In genomic region chr2:59935005-59935404, GRCh38 we compare ENCODE assay signal across 19 cellular contexts.
"Had no signal": no experiment of that assay in that cellular context is flagged by ENCODE, and none has a peak within 500 bp of the region (broad histone marks: within the 10 kb centered on the region; RNA-seq: fewer than 3 reads in every experiment).

No MANE protein-coding gene starts in this region.

- H3K36me3 ChIP-seq: gastrocnemius medialis, heart left ventricle, neutrophil, thoracic aorta, upper lobe of right lung had no signal

- DNase-seq: activated CD4-positive, alpha-beta T cell treated with anti-CD3 and anti-CD28 coated beads, Interleukin-2, amount 10 ng/mL, durations not matched to agents 7 days and 5 days; activated CD4-positive, CD25-positive, alpha-beta regulatory T cell; activated naive CD8-positive, alpha-beta T cell treated with anti-CD3 and anti-CD28 coated beads for 36 hours; gastrocnemius medialis; heart left ventricle; mammary epithelial cell; mucosa of descending colon; naive thymus-derived CD8-positive, alpha-beta T cell; stimulated activated CD4-positive, alpha-beta T cell treated with anti-CD3 and anti-CD28 coated beads, Interleukin-12 subunit alpha, Interleukin-12 subunit beta, amount 100 ng/mL, for 4 hours; stimulated activated CD4-positive, alpha-beta T cell treated with anti-CD3 and anti-CD28 coated beads, Interleukin-2, amount 100 ng/mL, for 24 hours; upper lobe of right lung had no signal

- H3K4me3 Mint-ChIP-seq: activated CD4-positive, alpha-beta T cell treated with anti-CD3 and anti-CD28 coated beads, Interleukin-2, amount 10 ng/mL, durations not matched to agents 7 days and 5 days; activated naive CD8-positive, alpha-beta T cell treated with anti-CD3 and anti-CD28 coated beads for 36 hours; activated T-helper 1 cell treated with anti-CD3 and anti-CD28 coated beads, Interleukin-12 subunit alpha, Interleukin-12 subunit beta, Interleukin-2, Interleukin-4 antibody, amounts not matched to agents 30 ng/mL and 10 ng/mL and 1 ng/mL, durations not matched to agents 14 hours and 24 hours and 36 hours; brain; central memory CD8-positive, alpha-beta T cell; naive thymus-derived CD8-positive, alpha-beta T cell had no signal

- H3K36me3 Mint-ChIP-seq: brain had no signal

- H3K27ac Mint-ChIP-seq: activated CD4-positive, alpha-beta T cell treated with anti-CD3 and anti-CD28 coated beads, Interleukin-2, amount 10 ng/mL, durations not matched to agents 7 days and 5 days; activated naive CD8-positive, alpha-beta T cell treated with anti-CD3 and anti-CD28 coated beads for 36 hours; activated T-helper 1 cell treated with anti-CD3 and anti-CD28 coated beads, Interleukin-12 subunit alpha, Interleukin-12 subunit beta, Interleukin-2, Interleukin-4 antibody, amounts not matched to agents 30 ng/mL and 10 ng/mL and 1 ng/mL, durations not matched to agents 14 hours and 24 hours and 36 hours; brain; naive thymus-derived CD8-positive, alpha-beta T cell had no signal

- H3K9me3 Mint-ChIP-seq: activated CD4-positive, alpha-beta T cell treated with anti-CD3 and anti-CD28 coated beads, Interleukin-2, amount 10 ng/mL, durations not matched to agents 7 days and 5 days; activated T-helper 1 cell treated with anti-CD3 and anti-CD28 coated beads, Interleukin-12 subunit alpha, Interleukin-12 subunit beta, Interleukin-2, Interleukin-4 antibody, amounts not matched to agents 30 ng/mL and 10 ng/mL and 1 ng/mL, durations not matched to agents 14 hours and 24 hours and 36 hours; central memory CD8-positive, alpha-beta T cell had no signal

- H3K27me3 ChIP-seq: gastrocnemius medialis, heart left ventricle, neutrophil, upper lobe of right lung had no signal

- H3K4me3 ChIP-seq: coronary artery, gastrocnemius medialis, heart left ventricle, mucosa of descending colon, thoracic aorta, upper lobe of right lung had no signal

- H3K27me3 Mint-ChIP-seq: activated CD4-positive, alpha-beta T cell treated with anti-CD3 and anti-CD28 coated beads, Interleukin-2, amount 10 ng/mL, durations not matched to agents 7 days and 5 days; activated naive CD8-positive, alpha-beta T cell treated with anti-CD3 and anti-CD28 coated beads for 36 hours; central memory CD8-positive, alpha-beta T cell had no signal

- H3K4me1 Mint-ChIP-seq: activated CD4-positive, alpha-beta T cell treated with anti-CD3 and anti-CD28 coated beads, Interleukin-2, amount 10 ng/mL, durations not matched to agents 7 days and 5 days; brain; central memory CD8-positive, alpha-beta T cell had no signal

- ATAC-seq: gastrocnemius medialis; heart left ventricle; left lobe of liver; mucosa of descending colon; naive thymus-derived CD8-positive, alpha-beta T cell; upper lobe of right lung had no signal

- H3K9me3 ChIP-seq: gastrocnemius medialis, heart left ventricle, mucosa of descending colon, neutrophil, thoracic aorta, upper lobe of right lung had no signal

- H3K27ac ChIP-seq: coronary artery, gastrocnemius medialis, heart left ventricle, neutrophil, parathyroid adenoma, thoracic aorta, upper lobe of right lung had no signal

- H2AFZ ChIP-seq: parathyroid adenoma had no signal

- H3K4me1 ChIP-seq: gastrocnemius medialis, heart left ventricle, parathyroid adenoma, upper lobe of right lung had no signal

- H3K79me2 ChIP-seq: parathyroid adenoma had no signal

- H3K9ac ChIP-seq: parathyroid adenoma had no signal
